ENCODE assay signal across 8 cellular contexts in genomic region chr15:83248151-83248851, GRCh38. TPM values are rescaled to one million over a fixed set of nuclear protein-coding genes. Genes with fewer than 3 reads are reported as not detected.
DNase-seq lines count a peak whose midpoint lies in the region; ATAC-seq, FAIRE-seq and TF ChIP-seq lines count a peak whose summit lies in the region.

No MANE protein-coding gene starts in this region.

- DNase-seq in DMS 273 (lab: John Stamatoyannopoulos, UW; ENCODE audit: unreplicated experiment): peak; percentile 80
- DNase-seq in DMS 273 treated with DMSO at 0.1 percent for 48 hours (lab: John Stamatoyannopoulos, UW): no peak
- DNase-seq in H54 (ENCODE audit: insufficient read length, low spot score): no peak
- peak; percentile 37 for DNase-seq in NCI-H345 treated with DMSO at 0.1 percent for 48 hours (lab: John Stamatoyannopoulos, UW; ENCODE audit: unreplicated experiment)
- DNase-seq in inferior parietal cortex (ENCODE audit: extremely low spot score): peak; percentile 96
- peak; percentile 7 for DNase-seq in stimulated activated naive B cell treated with anti-CD40 and anti-IgM and Interleukin-4, amounts not matched to agents 10 μg/mL and 1 μg/mL and 100 μg/mL, for 72 hours

- peaks cover 3% of the 10 kb centered on the region for H3K4me1 Mint-ChIP-seq in brain
- no peaks in the 10 kb centered on the region for H3K4me1 Mint-ChIP-seq in stimulated activated naive B cell treated with anti-CD40 and anti-IgM and Interleukin-4, amounts not matched to agents 10 μg/mL and 1 μg/mL and 100 μg/mL, for 72 hours

- peaks cover 8% of the 10 kb centered on the region for H3K27me3 Mint-ChIP-seq in brain
- peaks cover 34 to 49% of the 10 kb centered on the region in 2 donors for H3K27me3 Mint-ChIP-seq in stimulated activated naive B cell treated with anti-CD40 and anti-IgM and Interleukin-4, amounts not matched to agents 10 μg/mL and 1 μg/mL and 100 μg/mL, for 72 hours

- H3K9me3 Mint-ChIP-seq in brain: peaks cover 0 to 8% (median 0%) of the 10 kb centered on the region in 5 experiments
- H3K9me3 Mint-ChIP-seq in stimulated activated naive B cell treated with anti-CD40 and anti-IgM and Interleukin-4, amounts not matched to agents 10 μg/mL and 1 μg/mL and 100 μg/mL, for 72 hours: peaks cover 3% of the 10 kb centered on the region in 2 donors

- peak; percentile 66 for FAIRE-seq in H54 (lab: Jason Lieb, UNC)

- ATAC-seq in stimulated activated naive B cell treated with anti-CD40 and anti-IgM and Interleukin-4, amounts not matched to agents 10 μg/mL and 1 μg/mL and 100 μg/mL, for 72 hours (replicated peaks): peak; percentile 57 to 59
- ATAC-seq in HG03342 (IDR thresholded peaks at IDR 0.05; ENCODE audit: unreplicated experiment): no peak

- TF ChIP-seq CTCF in brain (conservative IDR thresholded peaks at IDR 0.05): peak; percentile 92 to 97

- H3K36me3 Mint-ChIP-seq in brain: no peaks in the 10 kb centered on the region
- H3K36me3 Mint-ChIP-seq in stimulated activated naive B cell treated with anti-CD40 and anti-IgM and Interleukin-4, amounts not matched to agents 10 μg/mL and 1 μg/mL and 100 μg/mL, for 72 hours: no peaks in the 10 kb centered on the region

- peak overlapping the region in 1 of 5 experiments; percentile 13 for H3K27ac Mint-ChIP-seq in brain
- H3K27ac Mint-ChIP-seq in stimulated activated naive B cell treated with anti-CD40 and anti-IgM and Interleukin-4, amounts not matched to agents 10 μg/mL and 1 μg/mL and 100 μg/mL, for 72 hours: no peak overlapping the region

- H3K4me3 Mint-ChIP-seq in brain: no peak overlapping the region
- H3K4me3 Mint-ChIP-seq in stimulated activated naive B cell treated with anti-CD40 and anti-IgM and Interleukin-4, amounts not matched to agents 10 μg/mL and 1 μg/mL and 100 μg/mL, for 72 hours: no peak overlapping the region

- no peak for TF ChIP-seq POLR2A in H54 (IDR thresholded peaks at IDR 0.05; ENCODE audit: low read depth, low read length)

RNA-seq across cellular contexts. Expression of gene BNC1, which starts 36.2 kb away (rescaled TPM):
- not detected for polyA plus RNA-seq in brain (ENCODE audit: insufficient read depth, low read depth, low replicate concordance)

RNA-seq across cellular contexts. Expression of gene HDGFL3, which starts 40.7 kb away (rescaled TPM):
- 51.0 TPM for polyA plus RNA-seq in brain (ENCODE audit: insufficient read depth, low read depth, low replicate concordance)

Comparison
In these comparisons a context has a peak if more than half of its experiments do, and no peak if none do; other contexts are left out.
1. DNase-seq: peak in DMS 273 (single experiment), NCI-H345 treated with DMSO at 0.1 percent for 48 hours (single experiment), inferior parietal cortex (single experiment) and stimulated activated naive B cell treated with anti-CD40 and anti-IgM and Interleukin-4, amounts not matched to agents 10 μg/mL and 1 μg/mL and 100 μg/mL, for 72 hours (single experiment); none in DMS 273 treated with DMSO at 0.1 percent for 48 hours (single experiment) and H54 (single experiment).